ENCODE assay signal across 8 cellular contexts in genomic region chr6:3247255-3248146, GRCh38. TPM values are rescaled to one million over a fixed set of nuclear protein-coding genes. Genes with fewer than 3 reads are reported as not detected.
DNase-seq lines count a peak whose midpoint lies in the region; ATAC-seq, FAIRE-seq and TF ChIP-seq lines count a peak whose summit lies in the region.

No MANE protein-coding gene starts in this region.

- POLR2A ChIA-PET in SK-N-SH (lab: Yijun Ruan, JAX) = interaction anchor here (1.0 to 6.5 kb wide), 5 partner anchors 8 to 184 kb away, joined by 3 to 88 read pairs (median 8); no protein-coding TSS in a partner anchor

- H3F3A ChIP-seq in SK-N-SH (replicated peaks; ENCODE audit: insufficient read depth) = peaks cover 16% of the 10 kb centered on the region

- H3K4me3 ChIP-seq in SK-N-SH (ENCODE audit: low read depth in 2 of 2, low read length in 1 of 2) (peak overlapping the region; percentile 15 to 22; a peak in 2 of 4 replicates), pancreas (peak overlapping the region in 2 of 4 donors; percentile 20 to 26)

- H2AFZ ChIP-seq in SK-N-SH (ENCODE audit: low read depth) = peak overlapping the region; percentile 72

- peak; percentile 81 for DNase-seq in ELF-1 (ENCODE audit: low read depth, low spot score)
- peak; percentile 81 for DNase-seq in SK-N-SH
- peak; percentile 93 for DNase-seq in foreskin melanocyte
- DNase-seq in pancreas = peak in 3 of 6 donors; percentile 38 to 65 (median 54)
- DNase-seq in stimulated activated CD4-positive, alpha-beta T cell treated with anti-CD3 and anti-CD28 coated beads, Interleukin-12 subunit alpha, Interleukin-12 subunit beta, amount 100 ng/mL, for 4 hours = no peak
- no peak for DNase-seq in stimulated activated CD4-positive, alpha-beta T cell treated with anti-CD3 and anti-CD28 coated beads, Interleukin-2, amount 100 ng/mL, for 24 hours

- CTCF ChIA-PET in SK-N-SH (lab: Yijun Ruan, JAX) = interaction anchor here (1.1 to 5.8 kb wide), 8 partner anchors 11 to 120 kb away, joined by 4 to 48 read pairs (median 7); partner anchors contain the start of gene PSMG4

- TF ChIP-seq CTCF in SK-N-SH (IDR thresholded peaks at IDR 0.05) (no peak), pancreas (IDR thresholded peaks at IDR 0.05) (no peak)

- no peaks in the 10 kb centered on the region for H3K79me2 ChIP-seq in SK-N-SH (ENCODE audit: insufficient read depth)

- H3K36me3 ChIP-seq in SK-N-SH (replicated peaks in 1 of 2; ENCODE audit: control insufficient read depth in 1 of 2, insufficient read depth in 2 of 2, low read length in 1 of 2) (no peaks in the 10 kb centered on the region), pancreas (no peaks in the 10 kb centered on the region)

- H3K27ac ChIP-seq in SK-N-SH (ENCODE audit: low read depth in 2 of 2, low read length in 1 of 2) (peak overlapping the region; percentile 79 to 85), pancreas (no peak overlapping the region)

- intact Hi-C loops in pancreas (cut with DNase I) = loop anchor here in 1 of 3 donors (5.0 kb wide), 1 partner anchor 125 kb away; no protein-coding TSS in a partner anchor

- TF ChIP-seq EP300 in SK-N-SH (IDR thresholded peaks at IDR 0.05; ENCODE audit: borderline replicate concordance in 1 of 2, low read depth in 1 of 2, low read length in 1 of 2) = peak in 1 of 2 experiments; percentile 35; a peak in 1 of 4 replicates

- ATAC-seq in pancreas = peak in 3 of 4 donors; percentile 31 to 72 (median 61)
- no peak for ATAC-seq in GM21737 (IDR thresholded peaks at IDR 0.05; ENCODE audit: unreplicated experiment)
- no peak for ATAC-seq in GM21786 (IDR thresholded peaks at IDR 0.05; ENCODE audit: unreplicated experiment)

- H3K9me3 ChIP-seq in SK-N-SH (no peaks in the 10 kb centered on the region), pancreas (no peaks in the 10 kb centered on the region)

- H3K27me3 ChIP-seq in SK-N-SH (ENCODE audit: insufficient read depth) (no peaks in the 10 kb centered on the region), pancreas (no peaks in the 10 kb centered on the region)

- H4K20me1 ChIP-seq in SK-N-SH (ENCODE audit: insufficient read depth) = no peaks in the 10 kb centered on the region

- no peak for TF ChIP-seq RAD21 in SK-N-SH (IDR thresholded peaks at IDR 0.05; ENCODE audit: low read length)

- 26% methylated on average over 32 of the region's 36 CpGs for WGBS in SK-N-SH (ENCODE audit: low lambda C conversion rate)
- 57 to 59% methylated on average over 36 of the region's 36 CpGs for WGBS in pancreas, 2 donors

- peaks cover 15 to 18% of the 10 kb centered on the region in 2 experiments for H3K4me1 ChIP-seq in SK-N-SH (ENCODE audit: control insufficient read depth in 1 of 2, insufficient read depth in 2 of 2, low read depth in 1 of 2, low read length in 1 of 2)
- no peaks in the 10 kb centered on the region for H3K4me1 ChIP-seq in pancreas

- H3K9me2 ChIP-seq in SK-N-SH = no peaks in the 10 kb centered on the region

- no peak for FAIRE-seq in pancreas (lab: Jason Lieb, UNC)

- H3K9ac ChIP-seq in SK-N-SH = peak overlapping the region; percentile 66

- H3K4me2 ChIP-seq in SK-N-SH = peak overlapping the region; percentile 67

TF ChIP-seq in SK-N-SH, 30 proteins besides CTCF, POLR2A, EP300 and RAD21 (continues in another document):
- TF ChIP-seq RCOR1 (IDR thresholded peaks at IDR 0.05; ENCODE audit: low read length) (no peak), GABPA (IDR thresholded peaks at IDR 0.05; ENCODE audit: low read depth) (no peak), CHD2 (IDR thresholded peaks at IDR 0.05; ENCODE audit: low read length, partially characterized antibody) (no peak), SIN3A (IDR thresholded peaks at IDR 0.05; ENCODE audit: borderline replicate concordance, low read depth, low read length) (no peak), ELF1 (IDR thresholded peaks at IDR 0.05) (no peak), NRF1 (IDR thresholded peaks at IDR 0.05; ENCODE audit: low read depth, low read length) (no peak), MAX (IDR thresholded peaks at IDR 0.05; ENCODE audit: low read depth) (peak; percentile 62), POLR2AphosphoS5 (IDR thresholded peaks at IDR 0.05; ENCODE audit: low read depth, low read length) (peak; percentile 67; the same call in 1 of the 2 replicates), MXI1 (IDR thresholded peaks at IDR 0.05; ENCODE audit: low read depth, low read length) (no peak), FOSL2 (IDR thresholded peaks at IDR 0.05; ENCODE audit: borderline replicate concordance, low read depth) (peak; percentile 79), GATA2 (CRISPR knock-in tag; IDR thresholded peaks at IDR 0.05) (no peak), EZH2phosphoT487 (IDR thresholded peaks at IDR 0.05; ENCODE audit: borderline replicate concordance, low read depth) (no peak), SMC3 (IDR thresholded peaks at IDR 0.05; ENCODE audit: low read depth, low read length) (no peak), FOXM1 (IDR thresholded peaks at IDR 0.05; ENCODE audit: low read depth) (no peak), NFIC (IDR thresholded peaks at IDR 0.05; ENCODE audit: borderline replicate concordance) (no peak; the same call in 1 of the 2 replicates), JUND (IDR thresholded peaks at IDR 0.05) (peak; percentile 76), TEAD4 (IDR thresholded peaks at IDR 0.05; ENCODE audit: borderline replicate concordance, insufficient read depth) (peak; percentile 76; the same call in 1 of the 2 replicates), RFX5 (IDR thresholded peaks at IDR 0.05; ENCODE audit: low read length) (no peak), TAF1 (IDR thresholded peaks at IDR 0.05; ENCODE audit: borderline replicate concordance, low read depth, low read length) (0 out of 2 replicates have a peak, but pooled peaks have one; percentile 37), FOXJ3 (CRISPR knock-in tag; IDR thresholded peaks at IDR 0.05) (no peak), RXRA (IDR thresholded peaks at IDR 0.05; ENCODE audit: borderline replicate concordance, low read depth) (no peak), YY1 (IDR thresholded peaks at IDR 0.05; ENCODE audit: low read depth) (peak; percentile 26)
- TF ChIP-seq, protein P1, sequence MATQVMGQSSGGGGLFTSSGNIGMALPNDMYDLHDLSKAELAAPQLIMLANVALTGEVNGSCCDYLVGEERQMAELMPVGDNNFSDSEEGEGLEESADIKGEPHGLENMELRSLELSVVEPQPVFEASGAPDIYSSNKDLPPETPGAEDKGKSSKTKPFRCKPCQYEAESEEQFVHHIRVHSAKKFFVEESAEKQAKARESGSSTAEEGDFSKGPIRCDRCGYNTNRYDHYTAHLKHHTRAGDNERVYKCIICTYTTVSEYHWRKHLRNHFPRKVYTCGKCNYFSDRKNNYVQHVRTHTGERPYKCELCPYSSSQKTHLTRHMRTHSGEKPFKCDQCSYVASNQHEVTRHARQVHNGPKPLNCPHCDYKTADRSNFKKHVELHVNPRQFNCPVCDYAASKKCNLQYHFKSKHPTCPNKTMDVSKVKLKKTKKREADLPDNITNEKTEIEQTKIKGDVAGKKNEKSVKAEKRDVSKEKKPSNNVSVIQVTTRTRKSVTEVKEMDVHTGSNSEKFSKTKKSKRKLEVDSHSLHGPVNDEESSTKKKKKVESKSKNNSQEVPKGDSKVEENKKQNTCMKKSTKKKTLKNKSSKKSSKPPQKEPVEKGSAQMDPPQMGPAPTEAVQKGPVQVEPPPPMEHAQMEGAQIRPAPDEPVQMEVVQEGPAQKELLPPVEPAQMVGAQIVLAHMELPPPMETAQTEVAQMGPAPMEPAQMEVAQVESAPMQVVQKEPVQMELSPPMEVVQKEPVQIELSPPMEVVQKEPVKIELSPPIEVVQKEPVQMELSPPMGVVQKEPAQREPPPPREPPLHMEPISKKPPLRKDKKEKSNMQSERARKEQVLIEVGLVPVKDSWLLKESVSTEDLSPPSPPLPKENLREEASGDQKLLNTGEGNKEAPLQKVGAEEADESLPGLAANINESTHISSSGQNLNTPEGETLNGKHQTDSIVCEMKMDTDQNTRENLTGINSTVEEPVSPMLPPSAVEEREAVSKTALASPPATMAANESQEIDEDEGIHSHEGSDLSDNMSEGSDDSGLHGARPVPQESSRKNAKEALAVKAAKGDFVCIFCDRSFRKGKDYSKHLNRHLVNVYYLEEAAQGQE (IDR thresholded peaks at IDR 0.05; ENCODE audit: low read depth, low read length) = no peak
- TF ChIP-seq, protein P2, sequence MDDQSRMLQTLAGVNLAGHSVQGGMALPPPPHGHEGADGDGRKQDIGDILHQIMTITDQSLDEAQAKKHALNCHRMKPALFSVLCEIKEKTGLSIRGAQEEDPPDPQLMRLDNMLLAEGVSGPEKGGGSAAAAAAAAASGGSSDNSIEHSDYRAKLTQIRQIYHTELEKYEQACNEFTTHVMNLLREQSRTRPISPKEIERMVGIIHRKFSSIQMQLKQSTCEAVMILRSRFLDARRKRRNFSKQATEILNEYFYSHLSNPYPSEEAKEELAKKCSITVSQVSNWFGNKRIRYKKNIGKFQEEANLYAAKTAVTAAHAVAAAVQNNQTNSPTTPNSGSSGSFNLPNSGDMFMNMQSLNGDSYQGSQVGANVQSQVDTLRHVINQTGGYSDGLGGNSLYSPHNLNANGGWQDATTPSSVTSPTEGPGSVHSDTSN (IDR thresholded peaks at IDR 0.05) = peak; percentile 87
- TF ChIP-seq, protein P3, sequence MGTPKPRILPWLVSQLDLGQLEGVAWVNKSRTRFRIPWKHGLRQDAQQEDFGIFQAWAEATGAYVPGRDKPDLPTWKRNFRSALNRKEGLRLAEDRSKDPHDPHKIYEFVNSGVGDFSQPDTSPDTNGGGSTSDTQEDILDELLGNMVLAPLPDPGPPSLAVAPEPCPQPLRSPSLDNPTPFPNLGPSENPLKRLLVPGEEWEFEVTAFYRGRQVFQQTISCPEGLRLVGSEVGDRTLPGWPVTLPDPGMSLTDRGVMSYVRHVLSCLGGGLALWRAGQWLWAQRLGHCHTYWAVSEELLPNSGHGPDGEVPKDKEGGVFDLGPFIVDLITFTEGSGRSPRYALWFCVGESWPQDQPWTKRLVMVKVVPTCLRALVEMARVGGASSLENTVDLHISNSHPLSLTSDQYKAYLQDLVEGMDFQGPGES (IDR thresholded peaks at IDR 0.05; ENCODE audit: low read depth, low read length) = no peak

RNA-seq across cellular contexts. Expression of gene PSMG4, which starts 11.2 kb away (rescaled TPM):
- polyA plus RNA-seq in SK-N-SH (2012; rRNA removed) (60.0 and 61.3 TPM in 2 replicates), pancreas (10 to 100 TPM; 23.7 to 40.5 TPM)
- polyA plus RNA-seq in SK-N-SH (2012; cell fraction: cytosol; rRNA removed) = 46.7 and 55.4 TPM in 2 replicates
- polyA plus RNA-seq in SK-N-SH (2012; cell fraction: nucleus; rRNA removed) = 38.1 and 46.5 TPM in 2 replicates
- total RNA-seq in pancreas = 10 to 100 TPM; 10.6 to 18.0 (median 15.5) TPM

RNA-seq across cellular contexts. Expression of gene TUBB2B, which starts 20.0 kb away (rescaled TPM):
- polyA plus RNA-seq in SK-N-SH (2012; rRNA removed) = 161 and 162 TPM in 2 replicates
- polyA plus RNA-seq in SK-N-SH (2012; cell fraction: cytosol; rRNA removed) = 98.8 and 151 TPM in 2 replicates
- 84.1 and 119 TPM in 2 replicates for polyA plus RNA-seq in SK-N-SH (2012; cell fraction: nucleus; rRNA removed)
- total RNA-seq in pancreas = 10 to 100 TPM in 2 of 6 donors, 1 to 10 TPM in 4; 1.9 to 17.6 (median 5.7) TPM
- polyA plus RNA-seq in pancreas = 1 to 10 TPM; 3.8 to 6.1 TPM

Comparison
In these comparisons a context has a peak if more than half of its experiments do, and no peak if none do; other contexts are left out.
1. DNase-seq: peak in ELF-1 (single experiment), SK-N-SH (single experiment) and foreskin melanocyte (single experiment); none in stimulated activated CD4-positive, alpha-beta T cell treated with anti-CD3 and anti-CD28 coated beads, Interleukin-12 subunit alpha, Interleukin-12 subunit beta, amount 100 ng/mL, for 4 hours (single experiment) and stimulated activated CD4-positive, alpha-beta T cell treated with anti-CD3 and anti-CD28 coated beads, Interleukin-2, amount 100 ng/mL, for 24 hours (0 of 2).
2. H3K27ac ChIP-seq: peak in SK-N-SH (2 of 2); none in pancreas (0 of 4).
3. ATAC-seq: peak in pancreas (3 of 4); none in GM21737 (single experiment) and GM21786 (single experiment).
4. RNA of gene TUBB2B, which starts 20.0 kb away (polyA plus RNA-seq): 84.1 to 162 TPM in SK-N-SH; 3.8 to 6.1 TPM in pancreas; every median in the first group is over 10 times any median in the second.